ENCODE assay signal across 9 cellular contexts in genomic region chr4:1204286-1204827, GRCh38. TPM values are rescaled to one million over a fixed set of nuclear protein-coding genes. Genes with fewer than 3 reads are reported as not detected.
DNase-seq lines count a peak whose midpoint lies in the region; ATAC-seq and TF ChIP-seq lines count a peak whose summit lies in the region.
"Had no signal": no experiment of that assay in that cellular context is flagged by ENCODE, and none has a peak within 500 bp of the region (broad histone marks: within the 10 kb centered on the region; RNA-seq: fewer than 3 reads in every experiment).

No MANE protein-coding gene starts in this region.

- H3K27me3 ChIP-seq in Loucy (ENCODE audit: insufficient read depth, low read length, poor library complexity, severe bottlenecking): no peaks in the 10 kb centered on the region
- H3K27me3 ChIP-seq: cardiac muscle cell had no signal

- BruUV-seq in Calu3 (replicated peaks; lab: Mats Ljungman, UMichigan): no TSS peak

- H3K27me3 Mint-ChIP-seq in Calu3 (ENCODE audit: unreplicated experiment): no peaks in the 10 kb centered on the region
- H3K27me3 Mint-ChIP-seq: activated T-helper 17 cell treated with anti-CD3 and anti-CD28 coated beads, Interleukin-2, amount 50 U/mL, for 72 hours had no signal

- H3K36me3 ChIP-seq in Loucy (ENCODE audit: insufficient read depth, low read length): no peaks in the 10 kb centered on the region
- H3K36me3 ChIP-seq: cardiac muscle cell had no signal

- peak overlapping the region; percentile 94 for H3K9ac ChIP-seq in Loucy (ENCODE audit: low read depth, low read length, poor library complexity, severe bottlenecking)

- no peaks in the 10 kb centered on the region for H3K9me2 ChIP-seq in Loucy (replicated peaks; ENCODE audit: low read depth, low read length)

- H3F3A ChIP-seq in Loucy (ENCODE audit: low read depth): peaks cover 21% of the 10 kb centered on the region

- H4K20me1 ChIP-seq in Loucy (ENCODE audit: insufficient read depth, low read length, poor library complexity, severe bottlenecking): no peaks in the 10 kb centered on the region

- H3K79me2 ChIP-seq in Loucy (ENCODE audit: insufficient read depth, low read length): peaks cover 15% of the 10 kb centered on the region

- peaks cover 22% of the 10 kb centered on the region for H3K36me3 Mint-ChIP-seq in Calu3 (ENCODE audit: insufficient read depth, unreplicated experiment)

- no peak for ATAC-seq in GM18519 (IDR thresholded peaks at IDR 0.05; ENCODE audit: low FRiP score, unreplicated experiment)
- ATAC-seq: activated T-helper 17 cell treated with anti-CD3 and anti-CD28 coated beads, Interleukin-2, amount 50 U/mL, for 72 hours had no signal

- no peak overlapping the region for H3K4me3 ChIP-seq in Loucy (ENCODE audit: low read length, poor library complexity, severe bottlenecking)
- H3K4me3 ChIP-seq: cardiac muscle cell had no signal

- CTCF ChIA-PET in Calu3 (lab: Charles Lee): interaction anchor here (2.2 kb wide), 1 partner anchor 13 kb away, joined by 4 read pairs; no protein-coding TSS in a partner anchor

- H3K4me2 ChIP-seq in Loucy (ENCODE audit: low read depth, low read length, poor library complexity, severe bottlenecking): no peak overlapping the region

- no peak for TF ChIP-seq CTCF in Calu3 (IDR thresholded peaks at IDR 0.05; ENCODE audit: unreplicated experiment)
- TF ChIP-seq CTCF in Loucy (conservative IDR thresholded peaks at IDR 0.05; ENCODE audit: low read length): no peak

- DNase-seq in Calu3 (no peak), posterior cingulate gyrus (peak in 7 of 10 donors; percentile 1 to 61 (median 6)), SIG-M5 (lab: John Stamatoyannopoulos, UW) (no peak), kidney tubule cell (ENCODE audit: low spot score) (no peak)
- DNase-seq in effector CD4-positive, alpha-beta T cell: peak; percentile 1

- peak overlapping the region; percentile 34 for H3K4me3 Mint-ChIP-seq in Calu3 (ENCODE audit: low read depth, unreplicated experiment)

- H3K4me1 Mint-ChIP-seq in Calu3 (ENCODE audit: low read depth, unreplicated experiment): peaks cover 7% of the 10 kb centered on the region

- intact Hi-C loops in Calu3 (cut with micrococcal nuclease; ENCODE audit: unreplicated experiment) (no loop called here), posterior cingulate gyrus (cut with DNase I) (no loop called here)

- H3K9me3 Mint-ChIP-seq in Calu3 (ENCODE audit: low read depth, unreplicated experiment): no peaks in the 10 kb centered on the region
- H3K9me3 Mint-ChIP-seq: activated T-helper 17 cell treated with anti-CD3 and anti-CD28 coated beads, Interleukin-2, amount 50 U/mL, for 72 hours had no signal

- no peaks in the 10 kb centered on the region for H3K9me3 ChIP-seq in Loucy (ENCODE audit: insufficient read depth, low read depth, low read length)

- peaks cover 58% of the 10 kb centered on the region for H3K4me1 ChIP-seq in Loucy (ENCODE audit: insufficient read depth, low read length, poor library complexity, severe bottlenecking)

- no peak overlapping the region for H2AFZ ChIP-seq in Loucy (ENCODE audit: low read length)

- peak overlapping the region; percentile 49 for H3K27ac Mint-ChIP-seq in Calu3 (ENCODE audit: unreplicated experiment)

RNA-seq across cellular contexts. Expression of gene SPON2, which starts 32.0 kb away (rescaled TPM):
- total RNA-seq in Calu3 (2022): 2.2 and 2.4 TPM in 2 replicates

RNA-seq across cellular contexts. Expression of gene CTBP1, which starts 44.6 kb away (rescaled TPM):
- total RNA-seq in Calu3 (2022): 115 and 130 TPM in 2 replicates

Comparison
In these comparisons a context has a peak if more than half of its experiments do, and no peak if none do; other contexts are left out.
1. DNase-seq: peak in effector CD4-positive, alpha-beta T cell (single experiment) and posterior cingulate gyrus (7 of 10); none in Calu3 (single experiment), SIG-M5 (single experiment) and kidney tubule cell (single experiment).